Comparison of ENCODE assay signal across 18 cellular contexts in the genomic region with DNA sequence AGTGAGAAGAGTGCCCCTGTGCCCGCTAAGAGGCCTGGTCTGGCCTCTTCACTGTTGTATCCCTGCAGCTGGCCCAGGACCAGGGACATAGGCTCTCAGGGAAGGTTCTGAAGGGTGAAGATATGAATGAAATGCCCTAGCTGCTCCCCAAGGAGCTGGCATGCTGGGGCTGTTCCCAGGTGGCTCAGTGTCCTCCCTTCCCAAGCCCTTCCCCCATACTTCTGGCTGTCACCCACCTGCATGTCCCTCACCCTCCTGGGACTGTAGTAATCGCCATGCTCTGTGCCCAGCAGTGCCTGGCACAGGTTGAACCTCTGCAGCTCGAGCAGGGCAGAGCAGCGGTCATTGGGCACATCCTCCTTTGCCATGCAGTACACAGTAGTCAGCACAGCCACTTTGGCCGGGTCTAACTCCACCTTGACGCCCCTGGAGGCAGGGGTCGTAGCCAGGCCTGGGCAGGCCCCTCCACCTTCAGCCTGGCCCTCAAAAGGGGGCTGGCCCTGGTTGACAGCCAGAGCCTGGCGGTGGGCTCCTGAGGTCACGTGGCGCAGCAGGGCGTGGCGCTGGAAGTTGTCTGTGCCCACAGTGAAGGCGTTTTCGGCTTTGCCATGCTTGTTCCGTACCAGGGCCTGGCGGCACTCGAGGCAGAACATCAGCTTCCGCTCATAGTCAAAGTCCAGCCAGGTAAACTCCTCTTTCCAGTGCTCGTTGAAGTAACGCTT. TPM values are rescaled to one million over a fixed set of nuclear protein-coding genes. Genes with fewer than 3 reads are reported as not detected.
DNase-seq lines count a peak whose midpoint lies in the region; ATAC-seq and TF ChIP-seq lines count a peak whose summit lies in the region.
"Had no signal": no experiment of that assay in that cellular context is flagged by ENCODE, and none has a peak within 500 bp of the region (broad histone marks: within the 10 kb centered on the region; RNA-seq: fewer than 3 reads in every experiment).

No MANE protein-coding gene starts in this region.

- POLR2A ChIA-PET in HEK293 (lab: Yijun Ruan, JAX): interaction anchor here (0.5 to 0.7 kb wide), 2 partner anchors 47 to 56 kb away, joined by 3 to 4 read pairs; no protein-coding TSS in a partner anchor

- intact Hi-C loops in colonic mucosa (cut with DNase I): no loop called here
- intact Hi-C loops in left lung (cut with DNase I): no loop called here

- no peak for DNase-seq in NT2/D1 (ENCODE audit: low read depth, low spot score)
- peak; percentile 43 for DNase-seq in endodermal cell
- no peak for DNase-seq in colonic mucosa
- DNase-seq in suprapubic skin (ENCODE audit: low spot score in 2 of 2): no peak
- no peak for DNase-seq in left lung
- DNase-seq: Caco-2; CD4-positive, CD25-positive, alpha-beta regulatory T cell; CD8-positive, alpha-beta T cell; DMS153; DND-41; GOT3 had no signal

- TF ChIP-seq CTCF in HEK293 (tag by site-specific recombination; IDR thresholded peaks at IDR 0.05): no peak
- no peak for TF ChIP-seq CTCF in endodermal cell (conservative IDR thresholded peaks at IDR 0.05)
- no peak for TF ChIP-seq CTCF in colonic mucosa (IDR thresholded peaks at IDR 0.05)
- TF ChIP-seq CTCF in suprapubic skin (IDR thresholded peaks at IDR 0.05): no peak
- TF ChIP-seq CTCF in left lung (IDR thresholded peaks at IDR 0.05): no peak

- no peaks in the 10 kb centered on the region for H3K9me3 Mint-ChIP-seq in endodermal cell
- H3K9me3 Mint-ChIP-seq: CD4-positive, CD25-positive, alpha-beta regulatory T cell; CD8-positive, alpha-beta T cell had no signal

- no peak for ATAC-seq in left lung
- ATAC-seq: CD8-positive, alpha-beta T cell had no signal

- H3K27ac ChIP-seq in HEK293 (ENCODE audit: extremely low read depth, low read depth, low read length): no peak overlapping the region
- no peak overlapping the region for H3K27ac ChIP-seq in endodermal cell (ENCODE audit: low read depth, low read length)
- H3K27ac ChIP-seq in colonic mucosa: no peak overlapping the region
- H3K27ac ChIP-seq in suprapubic skin: no peak overlapping the region
- no peak overlapping the region for H3K27ac ChIP-seq in left lung
- H3K27ac ChIP-seq: 22Rv1, BLaER1, C4-2B had no signal

- no peak overlapping the region for H3K4me3 ChIP-seq in HEK293 (ENCODE audit: low read depth, low read length)
- no peak overlapping the region for H3K4me3 ChIP-seq in NT2/D1 (ENCODE audit: insufficient read length, low read depth)
- no peak overlapping the region for H3K4me3 ChIP-seq in endodermal cell (ENCODE audit: low read length)
- no peak overlapping the region for H3K4me3 ChIP-seq in colonic mucosa
- no peak overlapping the region for H3K4me3 ChIP-seq in suprapubic skin
- no peak overlapping the region for H3K4me3 ChIP-seq in left lung
- H3K4me3 ChIP-seq: BLaER1, HAP-1 had no signal

- no peak overlapping the region for H3K4me3 Mint-ChIP-seq in endodermal cell
- H3K4me3 Mint-ChIP-seq: B cell; CD4-positive, CD25-positive, alpha-beta regulatory T cell; CD8-positive, alpha-beta T cell had no signal

- H3K27ac Mint-ChIP-seq in endodermal cell: peak overlapping the region; percentile 30
- H3K27ac Mint-ChIP-seq: B cell; CD4-positive, CD25-positive, alpha-beta regulatory T cell; CD8-positive, alpha-beta T cell had no signal

- CTCF ChIA-PET in HEK293 (lab: Yijun Ruan, JAX): interaction anchor here (0.6 to 2.1 kb wide), 4 partner anchors 13 to 242 kb away, joined by 4 to 13 read pairs (median 4); partner anchors contain the start of gene NKIRAS2

- H3K27me3 Mint-ChIP-seq in endodermal cell (ENCODE audit: insufficient read depth): no peaks in the 10 kb centered on the region

- no peaks in the 10 kb centered on the region for H3K4me1 ChIP-seq in HEK293 (ENCODE audit: control insufficient read depth, insufficient read depth, low read length)
- peaks cover 15% of the 10 kb centered on the region for H3K4me1 ChIP-seq in NT2/D1 (ENCODE audit: insufficient read depth, insufficient read length)
- H3K4me1 ChIP-seq in endodermal cell (ENCODE audit: control insufficient read depth, insufficient read depth, low read length): no peaks in the 10 kb centered on the region
- no peaks in the 10 kb centered on the region for H3K4me1 ChIP-seq in colonic mucosa
- H3K4me1 ChIP-seq in suprapubic skin: no peaks in the 10 kb centered on the region
- peaks cover 4 to 8% of the 10 kb centered on the region in 2 donors for H3K4me1 ChIP-seq in left lung
- H3K4me1 ChIP-seq: BLaER1, Caco-2, HAP-1 had no signal

- no peaks in the 10 kb centered on the region for H3K9me3 ChIP-seq in HEK293 (ENCODE audit: control insufficient read depth, insufficient read depth, low read depth, low read length)
- no peaks in the 10 kb centered on the region for H3K9me3 ChIP-seq in NT2/D1 (ENCODE audit: insufficient read depth, low read length)
- no peaks in the 10 kb centered on the region for H3K9me3 ChIP-seq in endodermal cell (ENCODE audit: control insufficient read depth, low read length)
- no peaks in the 10 kb centered on the region for H3K9me3 ChIP-seq in colonic mucosa
- no peaks in the 10 kb centered on the region for H3K9me3 ChIP-seq in suprapubic skin
- H3K9me3 ChIP-seq in left lung: no peaks in the 10 kb centered on the region
- H3K9me3 ChIP-seq: BLaER1, Caco-2, HAP-1 had no signal

- TF ChIP-seq POLR2A in suprapubic skin (IDR thresholded peaks at IDR 0.05): no peak

- H3K27me3 ChIP-seq in NT2/D1 (ENCODE audit: insufficient read depth, insufficient read length) (no peaks in the 10 kb centered on the region), endodermal cell (ENCODE audit: control insufficient read depth, insufficient read depth, low read length, poor library complexity, severe bottlenecking) (no peaks in the 10 kb centered on the region), colonic mucosa (no peaks in the 10 kb centered on the region), suprapubic skin (no peaks in the 10 kb centered on the region), left lung (peaks cover 4 to 18% of the 10 kb centered on the region in 2 donors)

- TF ChIP-seq EP300 in suprapubic skin (IDR thresholded peaks at IDR 0.05): no peak

- no peaks in the 10 kb centered on the region for H3K36me3 Mint-ChIP-seq in endodermal cell (ENCODE audit: low read depth)
- H3K36me3 Mint-ChIP-seq: CD4-positive, CD25-positive, alpha-beta regulatory T cell; CD8-positive, alpha-beta T cell had no signal

- peak overlapping the region; percentile 22 for H3K9ac ChIP-seq in NT2/D1 (ENCODE audit: insufficient read length, low read depth)
- H3K9ac ChIP-seq in endodermal cell (ENCODE audit: extremely low read depth, low read length, poor library complexity, severe bottlenecking): no peak overlapping the region
- no peak overlapping the region for H3K9ac ChIP-seq in colonic mucosa (ENCODE audit: low read depth in 2 of 2, low read length in 2 of 2)
- H3K9ac ChIP-seq: BLaER1 had no signal

- 91 to 95% methylated on average over 18 to 20 of the region's 20 CpGs for WGBS in endodermal cell (ENCODE audit: insufficient coverage in 1 of 2, insufficient read length in 1 of 2), 2 experiments
- WGBS in suprapubic skin: 83% methylated on average over 13 of the region's 20 CpGs

- H3K36me3 ChIP-seq in HEK293 (ENCODE audit: control insufficient read depth in 2 of 2, insufficient read depth in 1 of 2, low read length in 2 of 2) (no peaks in the 10 kb centered on the region), NT2/D1 (ENCODE audit: insufficient read depth, insufficient read length, low read length) (no peaks in the 10 kb centered on the region), endodermal cell (ENCODE audit: control insufficient read depth, insufficient read depth, low read length) (no peaks in the 10 kb centered on the region), colonic mucosa (no peaks in the 10 kb centered on the region), suprapubic skin (no peaks in the 10 kb centered on the region), left lung (no peaks in the 10 kb centered on the region)
- H3K36me3 ChIP-seq: BLaER1, HAP-1 had no signal

- peaks cover 6% of the 10 kb centered on the region for H3K4me1 Mint-ChIP-seq in endodermal cell
- H3K4me1 Mint-ChIP-seq: B cell had no signal

TF ChIP-seq in HEK293, 187 proteins besides CTCF, POLR2A, EP300 and RAD21:
- TF ChIP-seq ZNF600 (tag by site-specific recombination; IDR thresholded peaks at IDR 0.05) (peak; percentile 43; the same call in 1 of the 2 replicates), ZNF211 (tag by site-specific recombination; IDR thresholded peaks at IDR 0.05; ENCODE audit: low read depth) (no peak)

RNA-seq across cellular contexts. Expression of gene C17orf113, which starts 7.6 kb away (rescaled TPM):
- total RNA-seq in endodermal cell (1 to 10 TPM; 1.7 to 2.9 TPM), colonic mucosa (1 to 10 TPM in 1 of 2 donors, under 1 TPM in 1; 0.84 to 1.2 TPM), suprapubic skin (1 to 10 TPM in 2 of 4 donors, under 1 TPM in 2; 0.60 to 2.3 (median 1.4) TPM), left lung (1 to 10 TPM in 1 of 2 donors, under 1 TPM in 1; 0.58 to 1.2 TPM)
- 2.2 TPM for polyA plus RNA-seq in endodermal cell (2013, experiment 1 of 2)
- 2.2 TPM for polyA plus RNA-seq in endodermal cell (2013, experiment 2 of 2)

RNA-seq across cellular contexts. Expression of gene NKIRAS2, which starts 22.9 kb away (rescaled TPM):
- 10 to 100 TPM; 48.0 to 51.2 TPM for total RNA-seq in endodermal cell
- 58.2 TPM for polyA plus RNA-seq in endodermal cell (2013, experiment 1 of 2)
- polyA plus RNA-seq in endodermal cell (2013, experiment 2 of 2): 53.7 TPM
- total RNA-seq in colonic mucosa: 10 to 100 TPM; 25.8 to 26.3 TPM
- 10 to 100 TPM; 33.7 to 52.5 (median 43.9) TPM for total RNA-seq in suprapubic skin
- total RNA-seq in left lung: 10 to 100 TPM; 29.6 to 32.3 TPM

RNA-seq across cellular contexts. Expression of gene DNAJC7, which starts 25.5 kb away (rescaled TPM):
- total RNA-seq in endodermal cell (100 to 1,000 TPM; 112 to 116 TPM), colonic mucosa (100 to 1,000 TPM in 1 of 2 donors, 10 to 100 TPM in 1; 82.7 to 103 TPM), suprapubic skin (10 to 100 TPM; 57.5 to 82.6 (median 60.2) TPM), left lung (10 to 100 TPM; 62.1 to 82.0 TPM)
- 90.7 TPM for polyA plus RNA-seq in endodermal cell (2013, experiment 1 of 2)
- 88.3 TPM for polyA plus RNA-seq in endodermal cell (2013, experiment 2 of 2)

RNA-seq across cellular contexts. Expression of gene ZNF385C, which starts 55.5 kb away (rescaled TPM):
- total RNA-seq in endodermal cell: 1 to 10 TPM; 1.4 to 2.1 TPM
- polyA plus RNA-seq in endodermal cell (2013, experiment 1 of 2): 5.8 TPM
- 6.0 TPM for polyA plus RNA-seq in endodermal cell (2013, experiment 2 of 2)
- total RNA-seq in colonic mucosa: under 1 TPM; 0.20 to 0.32 TPM
- 1 to 10 TPM in 1 of 4 donors, under 1 TPM in 3; 0.47 to 1.9 (median 0.68) TPM for total RNA-seq in suprapubic skin
- under 1 TPM; 0.31 to 0.50 TPM for total RNA-seq in left lung
- total RNA-seq: CD4-positive, CD25-positive, alpha-beta regulatory T cell had no signal
- polyA plus RNA-seq: AG04450 had no signal
